ENCODE assay signal across 7 cellular contexts in genomic region chr10:103241262-103242011, GRCh38. TPM values are rescaled to one million over a fixed set of nuclear protein-coding genes. Genes with fewer than 3 reads are reported as not detected.
DNase-seq lines count a peak whose midpoint lies in the region; ATAC-seq lines count a peak whose summit lies in the region.

No MANE protein-coding gene starts in this region.

- peaks cover 4 to 6% of the 10 kb centered on the region in 2 donors for H3K4me1 Mint-ChIP-seq in natural killer cell treated with Interleukin-12 subunit alpha and Interleukin-12 subunit beta and Interleukin-15 and Interleukin-18, amount 100 ng/mL, for 72 hours (ENCODE audit: low read depth in 2 of 2)

- no peaks in the 10 kb centered on the region for H3K36me3 ChIP-seq in mesodermal cell (ENCODE audit: control insufficient read depth, insufficient read depth, low read length)

- H3K9me3 Mint-ChIP-seq in natural killer cell treated with Interleukin-12 subunit alpha and Interleukin-12 subunit beta and Interleukin-15 and Interleukin-18, amount 100 ng/mL, for 72 hours, result no peaks in the 10 kb centered on the region

- 66 to 77% methylated on average over 5 to 6 of the region's 7 CpGs for WGBS in mesodermal cell (ENCODE audit: insufficient coverage in 2 of 2), 2 experiments

- no peaks in the 10 kb centered on the region for H3K36me3 Mint-ChIP-seq in natural killer cell treated with Interleukin-12 subunit alpha and Interleukin-12 subunit beta and Interleukin-15 and Interleukin-18, amount 100 ng/mL, for 72 hours

- H3K4me3 ChIP-seq in mesodermal cell (ENCODE audit: extremely low read depth, insufficient read depth, low read length, poor library complexity, severe bottlenecking), result no peak overlapping the region

- no peak overlapping the region for H3K27ac Mint-ChIP-seq in natural killer cell treated with Interleukin-12 subunit alpha and Interleukin-12 subunit beta and Interleukin-15 and Interleukin-18, amount 100 ng/mL, for 72 hours

- peak; percentile 45 for DNase-seq in GM03348 (ENCODE audit: low spot score)
- peak; percentile 30 for DNase-seq in NCI-H69 (lab: John Stamatoyannopoulos, UW)
- peak; percentile 39 for DNase-seq in dedifferentiated amniotic fluid mesenchymal stem cell (ENCODE audit: extremely low spot score)
- DNase-seq in natural killer cell treated with Interleukin-12 subunit alpha and Interleukin-12 subunit beta and Interleukin-15 and Interleukin-18, amount 100 ng/mL, for 72 hours (ENCODE audit: low spot score), result no peak
- no peak for DNase-seq in NCI-H2171 treated with DMSO at 0.1 percent for 48 hours (lab: John Stamatoyannopoulos, UW)

- peak overlapping the region; percentile 79 for H3K27ac ChIP-seq in mesodermal cell (ENCODE audit: low read depth, low read length, severe bottlenecking)

- no peak overlapping the region for H3K4me3 Mint-ChIP-seq in natural killer cell treated with Interleukin-12 subunit alpha and Interleukin-12 subunit beta and Interleukin-15 and Interleukin-18, amount 100 ng/mL, for 72 hours

- peaks cover 13% of the 10 kb centered on the region for H3K4me1 ChIP-seq in mesodermal cell (ENCODE audit: control insufficient read depth, insufficient read depth, low read length, poor library complexity, severe bottlenecking)

- H3K9me3 ChIP-seq in mesodermal cell (ENCODE audit: control insufficient read depth, low read length), result no peaks in the 10 kb centered on the region

- H3K27me3 Mint-ChIP-seq in natural killer cell treated with Interleukin-12 subunit alpha and Interleukin-12 subunit beta and Interleukin-15 and Interleukin-18, amount 100 ng/mL, for 72 hours, result peaks cover 0 to 7% of the 10 kb centered on the region in 2 donors

- ATAC-seq in natural killer cell treated with Interleukin-12 subunit alpha and Interleukin-12 subunit beta and Interleukin-15 and Interleukin-18, amount 100 ng/mL, for 72 hours, result no peak
- ATAC-seq in GM19452 (IDR thresholded peaks at IDR 0.05; ENCODE audit: unreplicated experiment), result no peak

RNA-seq across cellular contexts. Expression of gene RPEL1, which starts 4.2 kb away (rescaled TPM):
- not detected for polyA plus RNA-seq in mesodermal cell (2013, experiment 1 of 2)
- polyA plus RNA-seq in mesodermal cell (2013, experiment 2 of 2), result not detected
- not detected for total RNA-seq in natural killer cell treated with Interleukin-12 subunit alpha and Interleukin-12 subunit beta and Interleukin-15 and Interleukin-18, amount 100 ng/mL, for 72 hours

RNA-seq across cellular contexts. Expression of gene INA, which starts 35.5 kb away (rescaled TPM):
- polyA plus RNA-seq in mesodermal cell (2013, experiment 1 of 2), result 12.6 TPM
- polyA plus RNA-seq in mesodermal cell (2013, experiment 2 of 2), result 12.6 TPM
- under 1 TPM in 1 of 2 donors, not detected in 1; 0.14 TPM for total RNA-seq in natural killer cell treated with Interleukin-12 subunit alpha and Interleukin-12 subunit beta and Interleukin-15 and Interleukin-18, amount 100 ng/mL, for 72 hours

RNA-seq across cellular contexts. Expression of gene NT5C2, which starts 48.4 kb away (rescaled TPM):
- polyA plus RNA-seq in mesodermal cell (2013, experiment 1 of 2), result 62.5 TPM
- 65.1 TPM for polyA plus RNA-seq in mesodermal cell (2013, experiment 2 of 2)
- total RNA-seq in natural killer cell treated with Interleukin-12 subunit alpha and Interleukin-12 subunit beta and Interleukin-15 and Interleukin-18, amount 100 ng/mL, for 72 hours, result 10 to 100 TPM; 60.2 to 75.0 TPM

Comparison
In these comparisons a context has a peak if more than half of its experiments do, and no peak if none do; other contexts are left out.
1. DNase-seq: peak in GM03348 (single experiment), NCI-H69 (single experiment) and dedifferentiated amniotic fluid mesenchymal stem cell (single experiment); none in natural killer cell treated with Interleukin-12 subunit alpha and Interleukin-12 subunit beta and Interleukin-15 and Interleukin-18, amount 100 ng/mL, for 72 hours (single experiment) and NCI-H2171 treated with DMSO at 0.1 percent for 48 hours (single experiment).